16 cellular contexts compared by ENCODE assay signal in the genomic region with DNA sequence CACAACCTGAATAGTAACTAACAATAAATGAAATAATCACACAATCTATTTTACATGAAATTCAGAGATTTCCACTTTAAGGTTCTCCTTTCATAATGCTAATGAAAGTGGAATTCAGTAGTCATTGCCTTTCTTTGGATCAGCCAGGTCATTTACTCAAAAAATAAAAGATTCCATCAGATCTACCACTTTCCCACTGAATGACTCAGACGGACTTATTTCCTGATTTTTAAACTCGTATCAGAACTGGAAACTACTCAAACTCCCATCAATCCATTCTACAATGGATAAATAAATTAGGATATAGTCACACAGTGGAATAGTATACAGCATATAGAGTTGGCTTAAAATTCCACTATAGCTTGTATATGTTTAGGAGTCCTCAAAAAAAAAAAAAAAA.
DNase-seq lines count a peak whose midpoint lies in the region; ATAC-seq, FAIRE-seq and TF ChIP-seq lines count a peak whose summit lies in the region.
"Had no signal": no experiment of that assay in that cellular context is flagged by ENCODE, and none has a peak within 500 bp of the region (broad histone marks: within the 10 kb centered on the region; RNA-seq: fewer than 3 reads in every experiment).

No MANE protein-coding gene starts in this region.

- 75 to 87% (median 82%) methylated on average over 2 of the region's 2 CpGs for WGBS in psoas muscle, 3 donors

- no peak overlapping the region for H3K4me3 Mint-ChIP-seq in mesothelial cell of epicardium
- H3K4me3 Mint-ChIP-seq: CD4-positive, alpha-beta T cell had no signal

- H3K9me3 ChIP-seq in kidney (ENCODE audit: control insufficient read depth in 1 of 2, low read length in 2 of 2) (no peaks in the 10 kb centered on the region), psoas muscle (no peaks in the 10 kb centered on the region), BE2C (no peaks in the 10 kb centered on the region)
- H3K9me3 ChIP-seq: A549 had no signal

- peaks cover 8% of the 10 kb centered on the region for H3K36me3 Mint-ChIP-seq in mesothelial cell of epicardium

- no peak for ATAC-seq in psoas muscle
- ATAC-seq: A549 had no signal

- H3K9me3 Mint-ChIP-seq in mesothelial cell of epicardium, result no peaks in the 10 kb centered on the region
- H3K9me3 Mint-ChIP-seq: CD4-positive, alpha-beta T cell had no signal

- H3K4me1 ChIP-seq in kidney (ENCODE audit: control insufficient read depth in 1 of 2, insufficient read depth in 1 of 2, low read depth in 1 of 2, low read length in 2 of 2), result peaks cover 2 to 7% of the 10 kb centered on the region in 2 donors
- peaks cover 56% of the 10 kb centered on the region for H3K4me1 ChIP-seq in psoas muscle
- H3K4me1 ChIP-seq in BE2C, result peaks cover 33% of the 10 kb centered on the region

- TF ChIP-seq CTCF in kidney (IDR thresholded peaks at IDR 0.05; ENCODE audit: borderline replicate concordance, extremely low read depth, insufficient read depth), result no peak
- TF ChIP-seq CTCF in psoas muscle (IDR thresholded peaks at IDR 0.05), result no peak
- no peak for TF ChIP-seq CTCF in mesothelial cell of epicardium (IDR thresholded peaks at IDR 0.05; ENCODE audit: unreplicated experiment)
- TF ChIP-seq CTCF in GM20000 (IDR thresholded peaks at IDR 0.05; ENCODE audit: extremely low read depth, missing control alignments), result no peak
- no peak for TF ChIP-seq CTCF in BE2C (IDR thresholded peaks at IDR 0.05; ENCODE audit: low read depth, low read length)

- no peaks in the 10 kb centered on the region for H3K27me3 Mint-ChIP-seq in mesothelial cell of epicardium (ENCODE audit: low read depth)
- H3K27me3 Mint-ChIP-seq: CD4-positive, alpha-beta T cell had no signal

- DNase-seq in AG20443 (ENCODE audit: low spot score) (peak; percentile 16), HS-5 (ENCODE audit: low read depth) (peak; percentile 25), astrocyte of the hippocampus (ENCODE audit: low read depth, low spot score) (peak; percentile 42), kidney (no peak), psoas muscle (no peak), mesothelial cell of epicardium (ENCODE audit: low spot score in 2 of 2, unreplicated experiment in 2 of 2) (no peak), GM20000 (ENCODE audit: low spot score) (no peak), BE2C (no peak)
- DNase-seq: CD4-positive, alpha-beta T cell; DMS79 treated with DMSO at 0.1 percent for 48 hours; NCI-H1048; NCI-H446; NCI-H82; SW 1271 had no signal

- no peaks in the 10 kb centered on the region for H3K36me3 ChIP-seq in kidney (ENCODE audit: control insufficient read depth in 1 of 2, insufficient read depth in 2 of 2, low read length in 2 of 2)
- H3K36me3 ChIP-seq in psoas muscle (ENCODE audit: insufficient read depth in 1 of 2, low read depth in 1 of 2), result no peaks in the 10 kb centered on the region
- no peaks in the 10 kb centered on the region for H3K36me3 ChIP-seq in BE2C

- H3K4me1 Mint-ChIP-seq in mesothelial cell of epicardium, result peaks cover 56% of the 10 kb centered on the region

- H3K27me3 ChIP-seq in psoas muscle (ENCODE audit: insufficient read depth in 3 of 3, low read length in 2 of 3) (no peaks in the 10 kb centered on the region), BE2C (no peaks in the 10 kb centered on the region)

- peak; percentile 3 for FAIRE-seq in kidney (lab: Jason Lieb, UNC)
- FAIRE-seq: A549, HTR-8/SVneo had no signal

- H3K9ac ChIP-seq in kidney (ENCODE audit: low read length in 2 of 2), result no peak overlapping the region

- H3K27ac ChIP-seq in kidney (ENCODE audit: low read depth in 2 of 2, low read length in 2 of 2) (no peak overlapping the region), psoas muscle (no peak overlapping the region)
- H3K27ac ChIP-seq: A549 had no signal

- no peak overlapping the region for H3K4me3 ChIP-seq in kidney (ENCODE audit: low read length in 2 of 2)
- H3K4me3 ChIP-seq in psoas muscle, result no peak overlapping the region
- H3K4me3 ChIP-seq in BE2C (ENCODE audit: low read depth, low read length), result no peak overlapping the region
- H3K4me3 ChIP-seq: A549 had no signal

- H3K27ac Mint-ChIP-seq in mesothelial cell of epicardium, result no peak overlapping the region
- H3K27ac Mint-ChIP-seq: CD4-positive, alpha-beta T cell had no signal

- intact Hi-C loops in kidney (cut with DNase I) (no loop called here), psoas muscle (cut with DNase I) (no loop called here)

Comparison
In these comparisons a context has a peak if more than half of its experiments do, and no peak if none do; other contexts are left out.
1. DNase-seq: peak in AG20443 (single experiment), HS-5 (single experiment) and astrocyte of the hippocampus (single experiment); none in kidney (single experiment), psoas muscle (0 of 2), mesothelial cell of epicardium (0 of 2), GM20000 (single experiment) and BE2C (single experiment).